Comparison of ENCODE assay signal across 1 cellular context in genomic region chr4:109985993-109986640, GRCh38.
TF ChIP-seq lines count a peak whose summit lies in the region.

No MANE protein-coding gene starts in this region.

TF ChIP-seq in SK-N-SH, 30 proteins besides CTCF, POLR2A, EP300 and RAD21:
- TF ChIP-seq FOSL2 (IDR thresholded peaks at IDR 0.05; ENCODE audit: borderline replicate concordance, low read depth) (no peak), TCF12 (IDR thresholded peaks at IDR 0.05) (0 out of 2 replicates have a peak, but pooled peaks have one; percentile 23), FOXJ3 (CRISPR knock-in tag; IDR thresholded peaks at IDR 0.05) (no peak), POLR2AphosphoS5 (IDR thresholded peaks at IDR 0.05; ENCODE audit: low read depth, low read length) (no peak), PBX3 (IDR thresholded peaks at IDR 0.05) (peak; percentile 31; the same call in 1 of the 2 replicates), MEF2A (IDR thresholded peaks at IDR 0.05; ENCODE audit: borderline replicate concordance, low read depth) (no peak)
